ENCODE assay signal across 8 cellular contexts in genomic region chr4:77433102-77433733, GRCh38.
DNase-seq lines count a peak whose midpoint lies in the region; ATAC-seq and TF ChIP-seq lines count a peak whose summit lies in the region.

No MANE protein-coding gene starts in this region.

- H3K27me3 ChIP-seq in A673 (replicated peaks; ENCODE audit: insufficient read depth, low read depth, low read length, poor library complexity) (no peaks in the 10 kb centered on the region), H7 (ENCODE audit: control insufficient read depth, insufficient read depth, low read length) (no peaks in the 10 kb centered on the region)
- no peaks in the 10 kb centered on the region for H3K27me3 ChIP-seq in naive thymus-derived CD4-positive, alpha-beta T cell (ENCODE audit: control insufficient read depth in 2 of 2, insufficient read depth in 2 of 2, low read length in 2 of 2)

- DNase-seq in A673 (ENCODE audit: low spot score), result peak; percentile 28
- peak; percentile 31 for DNase-seq in GDM1 (lab: John Stamatoyannopoulos, UW)
- peak; percentile 43 for DNase-seq in H7
- DNase-seq in M059J (ENCODE audit: low read depth), result peak; percentile 44
- peak; percentile 6 for DNase-seq in SK-N-DZ (ENCODE audit: low spot score)
- DNase-seq in epithelial cell of esophagus (ENCODE audit: low read depth), result peak; percentile 61
- peak in 6 of 9 donors; percentile 20 to 47 (median 30) for DNase-seq in naive thymus-derived CD4-positive, alpha-beta T cell
- DNase-seq in cerebellar nuclear complex (lab: John Stamatoyannopoulos, UW), result no peak

- POLR2A ChIA-PET in A673 (lab: Charles Lee; ENCODE audit: low non-redundant PET), result no interaction called here
- POLR2A ChIA-PET in naive thymus-derived CD4-positive, alpha-beta T cell (lab: Charles Lee), result no interaction called here

- peak overlapping the region in 3 of 10 donors; percentile 19 to 46 (median 32) for H3K4me3 Mint-ChIP-seq in naive thymus-derived CD4-positive, alpha-beta T cell

- BruUV-seq in A673 (replicated peaks; lab: Mats Ljungman, UMichigan), result no TSS peak

- peaks cover 0 to 9% (median 4%) of the 10 kb centered on the region in 7 donors for H3K4me1 Mint-ChIP-seq in naive thymus-derived CD4-positive, alpha-beta T cell

- H3K4me3 ChIP-seq in A673 (ENCODE audit: low read depth, low read length, poor library complexity, severe bottlenecking), result no peak overlapping the region
- H3K4me3 ChIP-seq in H7 (ENCODE audit: insufficient read depth, low read depth, low read length), result no peak overlapping the region
- no peak overlapping the region for H3K4me3 ChIP-seq in epithelial cell of esophagus (ENCODE audit: low read length)
- H3K4me3 ChIP-seq in naive thymus-derived CD4-positive, alpha-beta T cell (ENCODE audit: low read length), result no peak overlapping the region

- no peaks in the 10 kb centered on the region for H3K36me3 ChIP-seq in A673 (ENCODE audit: insufficient read depth, low read length, poor library complexity, severe bottlenecking)
- H3K36me3 ChIP-seq in H7 (replicated peaks; ENCODE audit: control insufficient read depth, insufficient read depth, low read length), result no peaks in the 10 kb centered on the region
- no peaks in the 10 kb centered on the region for H3K36me3 ChIP-seq in naive thymus-derived CD4-positive, alpha-beta T cell (ENCODE audit: control insufficient read depth in 2 of 3, insufficient read depth in 3 of 3, low read length in 3 of 3)

- no peak overlapping the region for H3K27ac ChIP-seq in A673 (ENCODE audit: low read depth, low read length, poor library complexity, severe bottlenecking)
- no peak overlapping the region for H3K27ac ChIP-seq in naive thymus-derived CD4-positive, alpha-beta T cell (ENCODE audit: low read depth, low read length)

- no peak overlapping the region for H3K27ac Mint-ChIP-seq in naive thymus-derived CD4-positive, alpha-beta T cell

- TF ChIP-seq CTCF in A673 (conservative IDR thresholded peaks at IDR 0.05; ENCODE audit: low read depth, low read length) (peak; percentile 35; the same call in 1 of the 2 replicates), epithelial cell of esophagus (IDR thresholded peaks at IDR 0.05; ENCODE audit: insufficient read depth, low read depth, low read length, missing control alignments) (peak; percentile 67)

- peak; percentile 69 for ATAC-seq in naive thymus-derived CD4-positive, alpha-beta T cell

- H3K9me3 Mint-ChIP-seq in naive thymus-derived CD4-positive, alpha-beta T cell, result no peaks in the 10 kb centered on the region

- H3K27me3 Mint-ChIP-seq in naive thymus-derived CD4-positive, alpha-beta T cell, result peaks cover 0 to 4% (median 0%) of the 10 kb centered on the region in 5 donors

- CTCF ChIA-PET in A673 (lab: Charles Lee), result interaction anchor here (0.5 kb wide), 2 partner anchors 385 to 926 kb away, joined by 5 to 9 read pairs; no protein-coding TSS in a partner anchor
- CTCF ChIA-PET in naive thymus-derived CD4-positive, alpha-beta T cell (lab: Charles Lee), result interaction anchor here (0.8 to 1.3 kb wide), 4 partner anchors 15 to 51 kb away, joined by 3 to 4 read pairs (median 4); no protein-coding TSS in a partner anchor

- H3K36me3 Mint-ChIP-seq in naive thymus-derived CD4-positive, alpha-beta T cell, result no peaks in the 10 kb centered on the region

- intact Hi-C loops in A673 (cut with micrococcal nuclease; ENCODE audit: unreplicated experiment), result loop anchor here (2.0 kb wide), 1 partner anchor 48 kb away; no protein-coding TSS in a partner anchor
- intact Hi-C loops in naive thymus-derived CD4-positive, alpha-beta T cell (cut with micrococcal nuclease), result loop anchor here (1.0 to 5.0 kb wide), 7 partner anchors 48 to 1251 kb away; no protein-coding TSS in a partner anchor

- H3K9me3 ChIP-seq in A673 (ENCODE audit: low read depth, low read length, poor library complexity, severe bottlenecking), result no peaks in the 10 kb centered on the region
- no peaks in the 10 kb centered on the region for H3K9me3 ChIP-seq in naive thymus-derived CD4-positive, alpha-beta T cell (ENCODE audit: control insufficient read depth in 2 of 3, low read length in 3 of 3)

- H3K4me1 ChIP-seq in A673 (ENCODE audit: insufficient read depth, low read length, poor library complexity, severe bottlenecking), result no peaks in the 10 kb centered on the region
- no peaks in the 10 kb centered on the region for H3K4me1 ChIP-seq in naive thymus-derived CD4-positive, alpha-beta T cell (ENCODE audit: control insufficient read depth in 2 of 2, insufficient read depth in 2 of 2, low read length in 2 of 2)

Comparison
In these comparisons a context has a peak if more than half of its experiments do, and no peak if none do; other contexts are left out.
1. DNase-seq: peak in A673 (single experiment), GDM1 (single experiment), H7 (single experiment), M059J (single experiment), SK-N-DZ (single experiment), epithelial cell of esophagus (single experiment) and naive thymus-derived CD4-positive, alpha-beta T cell (6 of 9); none in cerebellar nuclear complex (0 of 2).